2 cellular contexts compared by ENCODE assay signal in genomic region chr6:47587503-47587902, GRCh38.
TF ChIP-seq lines count a peak whose summit lies in the region.

No MANE protein-coding gene starts in this region.

TF ChIP-seq in SK-N-SH, 30 proteins besides CTCF, POLR2A, EP300 and RAD21 (continued from another document):
- TF ChIP-seq, protein P1, sequence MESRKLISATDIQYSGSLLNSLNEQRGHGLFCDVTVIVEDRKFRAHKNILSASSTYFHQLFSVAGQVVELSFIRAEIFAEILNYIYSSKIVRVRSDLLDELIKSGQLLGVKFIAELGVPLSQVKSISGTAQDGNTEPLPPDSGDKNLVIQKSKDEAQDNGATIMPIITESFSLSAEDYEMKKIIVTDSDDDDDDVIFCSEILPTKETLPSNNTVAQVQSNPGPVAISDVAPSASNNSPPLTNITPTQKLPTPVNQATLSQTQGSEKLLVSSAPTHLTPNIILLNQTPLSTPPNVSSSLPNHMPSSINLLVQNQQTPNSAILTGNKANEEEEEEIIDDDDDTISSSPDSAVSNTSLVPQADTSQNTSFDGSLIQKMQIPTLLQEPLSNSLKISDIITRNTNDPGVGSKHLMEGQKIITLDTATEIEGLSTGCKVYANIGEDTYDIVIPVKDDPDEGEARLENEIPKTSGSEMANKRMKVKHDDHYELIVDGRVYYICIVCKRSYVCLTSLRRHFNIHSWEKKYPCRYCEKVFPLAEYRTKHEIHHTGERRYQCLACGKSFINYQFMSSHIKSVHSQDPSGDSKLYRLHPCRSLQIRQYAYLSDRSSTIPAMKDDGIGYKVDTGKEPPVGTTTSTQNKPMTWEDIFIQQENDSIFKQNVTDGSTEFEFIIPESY (IDR thresholded peaks at IDR 0.05; ENCODE audit: borderline replicate concordance, low read depth) = no peak
- no peak for TF ChIP-seq IRF3 (IDR thresholded peaks at IDR 0.05; ENCODE audit: low read depth, low read length)
- no peak for TF ChIP-seq EZH2phosphoT487 (IDR thresholded peaks at IDR 0.05; ENCODE audit: borderline replicate concordance, low read depth)
- TF ChIP-seq, protein P2, sequence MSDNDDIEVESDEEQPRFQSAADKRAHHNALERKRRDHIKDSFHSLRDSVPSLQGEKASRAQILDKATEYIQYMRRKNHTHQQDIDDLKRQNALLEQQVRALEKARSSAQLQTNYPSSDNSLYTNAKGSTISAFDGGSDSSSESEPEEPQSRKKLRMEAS (IDR thresholded peaks at IDR 0.05; ENCODE audit: low read depth) = no peak
- TF ChIP-seq, protein P3, sequence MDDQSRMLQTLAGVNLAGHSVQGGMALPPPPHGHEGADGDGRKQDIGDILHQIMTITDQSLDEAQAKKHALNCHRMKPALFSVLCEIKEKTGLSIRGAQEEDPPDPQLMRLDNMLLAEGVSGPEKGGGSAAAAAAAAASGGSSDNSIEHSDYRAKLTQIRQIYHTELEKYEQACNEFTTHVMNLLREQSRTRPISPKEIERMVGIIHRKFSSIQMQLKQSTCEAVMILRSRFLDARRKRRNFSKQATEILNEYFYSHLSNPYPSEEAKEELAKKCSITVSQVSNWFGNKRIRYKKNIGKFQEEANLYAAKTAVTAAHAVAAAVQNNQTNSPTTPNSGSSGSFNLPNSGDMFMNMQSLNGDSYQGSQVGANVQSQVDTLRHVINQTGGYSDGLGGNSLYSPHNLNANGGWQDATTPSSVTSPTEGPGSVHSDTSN (IDR thresholded peaks at IDR 0.05) = no peak
- no peak for TF ChIP-seq RFX5 (IDR thresholded peaks at IDR 0.05; ENCODE audit: low read length)
- TF ChIP-seq TAF1 (IDR thresholded peaks at IDR 0.05; ENCODE audit: borderline replicate concordance, low read depth, low read length) = no peak
- TF ChIP-seq TCF12 (IDR thresholded peaks at IDR 0.05) = no peak
- TF ChIP-seq GABPA (IDR thresholded peaks at IDR 0.05; ENCODE audit: low read depth) = no peak
- no peak for TF ChIP-seq FOXJ3 (CRISPR knock-in tag; IDR thresholded peaks at IDR 0.05)
- no peak for TF ChIP-seq GATA2 (CRISPR knock-in tag; IDR thresholded peaks at IDR 0.05)
- TF ChIP-seq, protein P4, sequence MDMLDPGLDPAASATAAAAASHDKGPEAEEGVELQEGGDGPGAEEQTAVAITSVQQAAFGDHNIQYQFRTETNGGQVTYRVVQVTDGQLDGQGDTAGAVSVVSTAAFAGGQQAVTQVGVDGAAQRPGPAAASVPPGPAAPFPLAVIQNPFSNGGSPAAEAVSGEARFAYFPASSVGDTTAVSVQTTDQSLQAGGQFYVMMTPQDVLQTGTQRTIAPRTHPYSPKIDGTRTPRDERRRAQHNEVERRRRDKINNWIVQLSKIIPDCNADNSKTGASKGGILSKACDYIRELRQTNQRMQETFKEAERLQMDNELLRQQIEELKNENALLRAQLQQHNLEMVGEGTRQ (IDR thresholded peaks at IDR 0.05; ENCODE audit: borderline replicate concordance, low read depth, low read length) = no peak
- no peak for TF ChIP-seq YY1 (IDR thresholded peaks at IDR 0.05; ENCODE audit: low read depth)
- TF ChIP-seq SIN3A (IDR thresholded peaks at IDR 0.05; ENCODE audit: borderline replicate concordance, low read depth, low read length) = no peak
- no peak for TF ChIP-seq JUND (IDR thresholded peaks at IDR 0.05)
- no peak for TF ChIP-seq RXRA (IDR thresholded peaks at IDR 0.05; ENCODE audit: borderline replicate concordance, low read depth)
TF ChIP-seq in SK-N-SH: peak in this region for 0.

TF ChIP-seq in SK-N-SH treated with all-trans-retinoic acid at 6 μM for 48 hours, 23 proteins besides CTCF, POLR2A, EP300 and RAD21 (continued from another document):
- no peak for TF ChIP-seq POU6F1 (CRISPR knock-in tag; IDR thresholded peaks at IDR 0.05; ENCODE audit: borderline replicate concordance, low read depth)
- TF ChIP-seq TCF4 (CRISPR knock-in tag; IDR thresholded peaks at IDR 0.05; ENCODE audit: borderline replicate concordance) = no peak
- no peak for TF ChIP-seq ARNTL (CRISPR knock-in tag; IDR thresholded peaks at IDR 0.05; ENCODE audit: borderline replicate concordance, low read depth)
- TF ChIP-seq, protein P5, sequence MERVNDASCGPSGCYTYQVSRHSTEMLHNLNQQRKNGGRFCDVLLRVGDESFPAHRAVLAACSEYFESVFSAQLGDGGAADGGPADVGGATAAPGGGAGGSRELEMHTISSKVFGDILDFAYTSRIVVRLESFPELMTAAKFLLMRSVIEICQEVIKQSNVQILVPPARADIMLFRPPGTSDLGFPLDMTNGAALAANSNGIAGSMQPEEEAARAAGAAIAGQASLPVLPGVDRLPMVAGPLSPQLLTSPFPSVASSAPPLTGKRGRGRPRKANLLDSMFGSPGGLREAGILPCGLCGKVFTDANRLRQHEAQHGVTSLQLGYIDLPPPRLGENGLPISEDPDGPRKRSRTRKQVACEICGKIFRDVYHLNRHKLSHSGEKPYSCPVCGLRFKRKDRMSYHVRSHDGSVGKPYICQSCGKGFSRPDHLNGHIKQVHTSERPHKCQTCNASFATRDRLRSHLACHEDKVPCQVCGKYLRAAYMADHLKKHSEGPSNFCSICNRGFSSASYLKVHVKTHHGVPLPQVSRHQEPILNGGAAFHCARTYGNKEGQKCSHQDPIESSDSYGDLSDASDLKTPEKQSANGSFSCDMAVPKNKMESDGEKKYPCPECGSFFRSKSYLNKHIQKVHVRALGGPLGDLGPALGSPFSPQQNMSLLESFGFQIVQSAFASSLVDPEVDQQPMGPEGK (CRISPR knock-in tag; IDR thresholded peaks at IDR 0.05; ENCODE audit: borderline replicate concordance) = no peak
- no peak for TF ChIP-seq TSHZ2 (CRISPR knock-in tag; IDR thresholded peaks at IDR 0.05)
- TF ChIP-seq ZNF565 (CRISPR knock-in tag; conservative IDR thresholded peaks at IDR 0.05; ENCODE audit: low read depth) = no peak
- no peak for TF ChIP-seq GLIS3 (CRISPR knock-in tag; IDR thresholded peaks at IDR 0.05)
- no peak for TF ChIP-seq ZNF8 (CRISPR knock-in tag; IDR thresholded peaks at IDR 0.05)
- TF ChIP-seq SNAI2 (CRISPR knock-in tag; IDR thresholded peaks at IDR 0.05) = no peak
- TF ChIP-seq ISL1 (CRISPR knock-in tag; IDR thresholded peaks at IDR 0.05) = no peak
- TF ChIP-seq RARB (CRISPR knock-in tag; IDR thresholded peaks at IDR 0.05) = no peak
- TF ChIP-seq ZC3H10 (CRISPR knock-in tag; IDR thresholded peaks at IDR 0.05) = no peak
- TF ChIP-seq PPARA (CRISPR knock-in tag; IDR thresholded peaks at IDR 0.05; ENCODE audit: borderline replicate concordance) = no peak
- no peak for TF ChIP-seq ZFP3 (CRISPR knock-in tag; IDR thresholded peaks at IDR 0.05)
